In the genomic region with DNA sequence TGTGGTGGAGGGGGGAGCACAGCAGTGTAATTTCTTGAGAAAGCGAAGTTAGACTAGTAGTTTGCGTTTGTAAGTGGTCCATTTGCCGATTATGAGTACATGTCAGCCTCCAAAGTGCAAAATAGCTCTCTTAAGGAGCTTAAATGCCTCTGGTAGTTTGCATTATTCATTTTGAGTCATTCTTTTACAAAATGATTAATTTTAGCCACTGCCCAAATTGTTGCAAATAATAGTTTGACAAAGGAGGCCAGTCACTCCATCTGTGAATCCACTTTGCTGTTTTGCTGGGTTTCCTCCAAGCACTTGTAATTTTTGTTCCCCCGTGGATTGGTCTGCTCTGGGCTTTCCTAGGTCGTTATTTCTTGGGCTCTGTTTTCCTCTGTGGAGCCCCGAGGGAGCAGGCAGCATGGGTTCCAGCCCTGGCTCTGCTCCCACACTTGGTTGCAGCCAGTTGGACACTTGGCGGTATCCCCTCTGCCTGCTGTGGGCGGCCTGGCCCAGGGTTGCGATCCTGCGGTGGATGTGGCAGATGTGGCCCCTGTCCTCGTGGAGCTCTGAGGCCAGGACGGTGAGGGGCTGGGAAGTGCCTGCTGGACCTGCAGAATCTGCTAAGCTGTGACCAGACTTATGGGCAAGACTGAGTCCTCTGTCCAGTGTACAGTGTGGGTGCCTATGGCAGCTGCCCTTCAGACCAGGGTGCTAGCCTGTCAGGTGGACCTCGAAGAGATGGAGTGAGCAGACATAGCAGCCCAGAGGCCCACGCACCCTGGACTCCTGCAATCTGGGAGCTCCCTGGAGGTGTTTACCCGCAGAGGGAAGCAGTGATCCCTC, we compare ENCODE assay signal across 11 cellular contexts.
DNase-seq lines count a peak whose midpoint lies in the region; ATAC-seq and TF ChIP-seq lines count a peak whose summit lies in the region.
"Had no signal": no experiment of that assay in that cellular context is flagged by ENCODE, and none has a peak within 500 bp of the region (broad histone marks: within the 10 kb centered on the region; RNA-seq: fewer than 3 reads in every experiment).

No MANE protein-coding gene starts in this region.

- CTCF ChIA-PET in SK-N-SH (lab: Yijun Ruan, JAX): interaction anchor here (0.6 to 7.2 kb wide), 32 partner anchors 14 to 424 kb away, joined by 3 to 111 read pairs (median 5); no protein-coding TSS in a partner anchor

- no peak for TF ChIP-seq RAD21 in SK-N-SH (IDR thresholded peaks at IDR 0.05; ENCODE audit: low read length)

- H3K79me2 ChIP-seq in SK-N-SH (ENCODE audit: insufficient read depth): no peaks in the 10 kb centered on the region

- H3K4me1 ChIP-seq in BLaER1 treated with 17β-estradiol and CSF1 and Interleukin-3, amounts not matched to agents 10 nM and 100 nM: peaks cover 31 to 49% (median 42%) of the 10 kb centered on the region in 10 experiments
- H3K4me1 ChIP-seq in SK-N-SH (ENCODE audit: control insufficient read depth in 1 of 2, insufficient read depth in 2 of 2, low read depth in 1 of 2, low read length in 1 of 2) (peaks cover 33 to 69% of the 10 kb centered on the region in 2 experiments), heart left ventricle (peaks cover 23 to 85% (median 66%) of the 10 kb centered on the region in 12 donors), sigmoid colon (peaks cover 0 to 64% (median 57%) of the 10 kb centered on the region in 4 donors), testis (peaks cover 15% of the 10 kb centered on the region)

- no peak for TF ChIP-seq POLR2A in heart left ventricle (IDR thresholded peaks at IDR 0.05)
- TF ChIP-seq POLR2A in sigmoid colon (IDR thresholded peaks at IDR 0.05): no peak
- TF ChIP-seq POLR2A in testis (IDR thresholded peaks at IDR 0.05): no peak

- H3K27me3 ChIP-seq in BLaER1 treated with 17β-estradiol and CSF1 and Interleukin-3, amounts not matched to agents 10 nM and 100 nM: no peaks in the 10 kb centered on the region
- H3K27me3 ChIP-seq in SK-N-SH (ENCODE audit: insufficient read depth): no peaks in the 10 kb centered on the region
- no peaks in the 10 kb centered on the region for H3K27me3 ChIP-seq in heart left ventricle
- no peaks in the 10 kb centered on the region for H3K27me3 ChIP-seq in sigmoid colon
- no peaks in the 10 kb centered on the region for H3K27me3 ChIP-seq in testis

- H3K4me2 ChIP-seq in BLaER1 treated with 17β-estradiol and CSF1 and Interleukin-3, amounts not matched to agents 10 nM and 100 nM: peak overlapping the region; percentile 70 to 89 (median 82)
- peak overlapping the region; percentile 68 for H3K4me2 ChIP-seq in SK-N-SH

- no peaks in the 10 kb centered on the region; a peak in 1 of 22 replicates for H4K20me1 ChIP-seq in BLaER1 treated with 17β-estradiol and CSF1 and Interleukin-3, amounts not matched to agents 10 nM and 100 nM
- no peaks in the 10 kb centered on the region for H4K20me1 ChIP-seq in SK-N-SH (ENCODE audit: insufficient read depth)

- H2AFZ ChIP-seq in SK-N-SH (ENCODE audit: low read depth): no peak overlapping the region

- ATAC-seq in heart left ventricle: peak in 1 of 4 donors; percentile 4
- ATAC-seq in HG02610 (IDR thresholded peaks at IDR 0.05; ENCODE audit: unreplicated experiment): no peak
- no peak for ATAC-seq in HG03097 (IDR thresholded peaks at IDR 0.05; ENCODE audit: low FRiP score, unreplicated experiment)
- ATAC-seq: activated CD8-positive, alpha-beta memory T cell treated with anti-CD3 and anti-CD28 coated beads, Interleukin-2, amount 10 ng/mL, durations not matched to agents 7 days and 5 days had no signal

- DNase-seq in SK-N-SH (no peak), heart left ventricle (peak in 2 of 5 donors; percentile 50 to 76), sigmoid colon (no peak), NCI-H774 (lab: John Stamatoyannopoulos, UW) (no peak), testis (no peak)
- DNase-seq: Kasumi-1 had no signal

- intact Hi-C loops in heart left ventricle (cut with DNase I) (loop anchor here in 8 of 10 donors (1.0 to 10.0 kb wide), 7 partner anchors 29 to 125 kb away; no protein-coding TSS in a partner anchor), sigmoid colon (cut with DNase I) (loop anchor here (5.0 to 10.0 kb wide), 5 partner anchors 50 to 293 kb away; partner anchors contain the start of gene PLEKHA1), testis (cut with DNase I; ENCODE audit: low total_unique reads) (no loop called here)

- peak overlapping the region in 9 of 11 experiments; percentile 33 to 87 (median 70); a peak in 16 of 22 replicates for H3K27ac ChIP-seq in BLaER1 treated with 17β-estradiol and CSF1 and Interleukin-3, amounts not matched to agents 10 nM and 100 nM
- H3K27ac ChIP-seq in SK-N-SH (ENCODE audit: low read depth in 2 of 2, low read length in 1 of 2) (peak overlapping the region; percentile 95 to 100), heart left ventricle (peak overlapping the region; percentile 14 to 94 (median 87)), sigmoid colon (peak overlapping the region; percentile 80 to 88 (median 86)), testis (no peak overlapping the region)
- H3K27ac ChIP-seq: neutrophil had no signal

- H3K9me3 ChIP-seq in BLaER1 treated with 17β-estradiol and CSF1 and Interleukin-3, amounts not matched to agents 10 nM and 100 nM (replicated peaks in 1 of 11): peaks cover 13 to 21% (median 15%) of the 10 kb centered on the region in 11 experiments; a peak in 20 of 22 replicates
- H3K9me3 ChIP-seq in SK-N-SH: no peaks in the 10 kb centered on the region
- peaks cover 0 to 10% (median 0%) of the 10 kb centered on the region in 12 donors for H3K9me3 ChIP-seq in heart left ventricle
- no peaks in the 10 kb centered on the region for H3K9me3 ChIP-seq in sigmoid colon
- no peaks in the 10 kb centered on the region for H3K9me3 ChIP-seq in testis
- H3K9me3 ChIP-seq: neutrophil had no signal

- POLR2A ChIA-PET in SK-N-SH (lab: Yijun Ruan, JAX): interaction anchor here (0.5 to 5.9 kb wide), 4 partner anchors 24 to 105 kb away, joined by 3 to 90 read pairs (median 7); no protein-coding TSS in a partner anchor

- TF ChIP-seq EP300 in SK-N-SH (IDR thresholded peaks at IDR 0.05; ENCODE audit: borderline replicate concordance in 1 of 2, low read depth in 1 of 2, low read length in 1 of 2): no peak
- TF ChIP-seq EP300 in sigmoid colon (IDR thresholded peaks at IDR 0.05): no peak

- WGBS in SK-N-SH (ENCODE audit: low lambda C conversion rate): 51% methylated on average over 11 of the region's 15 CpGs
- WGBS in heart left ventricle, 4 donors: 23 to 44% (median 32%) methylated on average over 12 to 15 of the region's 15 CpGs
- 73 to 77% methylated on average over 15 of the region's 15 CpGs for WGBS in sigmoid colon, 2 donors
- 69 to 80% methylated on average over 8 to 15 of the region's 15 CpGs for WGBS in testis, 2 donors

- H3K36me3 ChIP-seq in BLaER1 treated with 17β-estradiol and CSF1 and Interleukin-3, amounts not matched to agents 10 nM and 100 nM: no peaks in the 10 kb centered on the region
- H3K36me3 ChIP-seq in SK-N-SH (replicated peaks in 1 of 2; ENCODE audit: control insufficient read depth in 1 of 2, insufficient read depth in 2 of 2, low read length in 1 of 2) (peaks cover 0 to 2% of the 10 kb centered on the region in 2 experiments), heart left ventricle (peaks cover 0 to 39% (median 10%) of the 10 kb centered on the region in 9 donors), sigmoid colon (peaks cover 0 to 27% (median 9%) of the 10 kb centered on the region in 4 donors), testis (ENCODE audit: low read depth, missing control alignments) (no peaks in the 10 kb centered on the region)
- H3K36me3 ChIP-seq: neutrophil had no signal

- H3K4me3 ChIP-seq in BLaER1 treated with 17β-estradiol and CSF1 and Interleukin-3, amounts not matched to agents 10 nM and 100 nM: no peak overlapping the region
- H3K4me3 ChIP-seq in SK-N-SH (ENCODE audit: low read depth in 2 of 2, low read length in 1 of 2) (peak overlapping the region in 1 of 2 experiments; percentile 0; a peak in 1 of 4 replicates), heart left ventricle (no peak overlapping the region), sigmoid colon (no peak overlapping the region), testis (no peak overlapping the region)

- H3F3A ChIP-seq in SK-N-SH (replicated peaks; ENCODE audit: insufficient read depth): peaks cover 31% of the 10 kb centered on the region

- H3K9ac ChIP-seq in BLaER1 treated with 17β-estradiol and CSF1 and Interleukin-3, amounts not matched to agents 10 nM and 100 nM: peak overlapping the region in 9 of 11 experiments; percentile 15 to 75 (median 41); a peak in 15 of 22 replicates
- peak overlapping the region; percentile 36; the same call in 1 of the 2 replicates for H3K9ac ChIP-seq in SK-N-SH

- TF ChIP-seq CTCF in SK-N-SH (IDR thresholded peaks at IDR 0.05) (no peak), heart left ventricle (IDR thresholded peaks at IDR 0.05) (no peak), sigmoid colon (IDR thresholded peaks at IDR 0.05) (no peak), testis (IDR thresholded peaks at IDR 0.05) (no peak)

- no peaks in the 10 kb centered on the region for H3K9me2 ChIP-seq in SK-N-SH

TF ChIP-seq in SK-N-SH, 30 proteins besides CTCF, POLR2A, EP300 and RAD21:
- TF ChIP-seq, protein P1, sequence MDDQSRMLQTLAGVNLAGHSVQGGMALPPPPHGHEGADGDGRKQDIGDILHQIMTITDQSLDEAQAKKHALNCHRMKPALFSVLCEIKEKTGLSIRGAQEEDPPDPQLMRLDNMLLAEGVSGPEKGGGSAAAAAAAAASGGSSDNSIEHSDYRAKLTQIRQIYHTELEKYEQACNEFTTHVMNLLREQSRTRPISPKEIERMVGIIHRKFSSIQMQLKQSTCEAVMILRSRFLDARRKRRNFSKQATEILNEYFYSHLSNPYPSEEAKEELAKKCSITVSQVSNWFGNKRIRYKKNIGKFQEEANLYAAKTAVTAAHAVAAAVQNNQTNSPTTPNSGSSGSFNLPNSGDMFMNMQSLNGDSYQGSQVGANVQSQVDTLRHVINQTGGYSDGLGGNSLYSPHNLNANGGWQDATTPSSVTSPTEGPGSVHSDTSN (IDR thresholded peaks at IDR 0.05): 0 out of 2 replicates have a peak, but pooled peaks have one; percentile 36
- TF ChIP-seq JUND (IDR thresholded peaks at IDR 0.05) (peak; percentile 34; the same call in 1 of the 2 replicates), FOSL2 (IDR thresholded peaks at IDR 0.05; ENCODE audit: borderline replicate concordance, low read depth) (peak; percentile 34; the same call in 1 of the 2 replicates), RXRA (IDR thresholded peaks at IDR 0.05; ENCODE audit: borderline replicate concordance, low read depth) (no peak)

Comparison
In these comparisons a context has a peak if more than half of its experiments do, and no peak if none do; other contexts are left out.
1. H3K27ac ChIP-seq: peak in BLaER1 treated with 17β-estradiol and CSF1 and Interleukin-3, amounts not matched to agents 10 nM and 100 nM (9 of 11), SK-N-SH (2 of 2), heart left ventricle (12 of 12) and sigmoid colon (4 of 4); none in testis (0 of 2).